8 cellular contexts compared by ENCODE assay signal in the genomic region with DNA sequence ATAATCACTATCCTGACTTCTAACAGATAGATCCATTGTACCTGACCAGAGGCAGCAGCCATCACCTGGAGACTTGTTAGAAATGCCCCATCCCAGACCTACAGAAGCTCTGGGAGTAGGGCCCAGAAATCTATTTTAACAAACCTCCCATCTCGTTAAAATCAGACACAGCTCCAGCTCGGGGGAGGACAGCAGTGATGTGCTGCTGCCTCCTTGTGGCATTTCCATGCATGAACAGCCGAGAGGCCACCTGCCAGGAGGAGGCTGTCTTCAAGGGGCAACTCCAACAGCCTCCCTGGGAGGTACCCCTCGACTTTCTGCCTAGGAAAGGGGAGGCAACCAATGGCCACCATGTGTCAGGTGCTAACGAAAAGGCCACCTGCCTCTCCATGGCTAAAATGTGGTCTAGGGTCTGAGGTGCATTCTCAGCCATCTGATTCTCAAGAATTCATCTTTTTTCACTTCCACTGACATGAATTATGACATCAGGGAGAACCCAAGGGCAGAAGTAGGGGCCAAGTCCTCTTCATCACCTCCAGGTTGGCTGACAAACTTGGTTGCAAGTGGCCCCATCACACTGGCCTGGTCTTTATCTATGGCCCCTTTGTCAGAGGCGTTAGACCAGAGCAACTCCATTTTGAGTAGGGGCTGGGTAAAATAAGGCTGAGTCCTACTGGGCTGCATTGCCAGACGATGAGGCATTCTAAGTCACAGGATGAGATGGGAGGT. TPM values are rescaled to one million over a fixed set of nuclear protein-coding genes. Genes with fewer than 3 reads are reported as not detected.
DNase-seq lines count a peak whose midpoint lies in the region; ATAC-seq, FAIRE-seq and TF ChIP-seq lines count a peak whose summit lies in the region.

No MANE protein-coding gene starts in this region.

- intact Hi-C loops in Right ventricle myocardium superior (cut with DNase I), result loop anchor here (1.0 kb wide), 1 partner anchor 48 kb away; no protein-coding TSS in a partner anchor

- peaks cover 24% of the 10 kb centered on the region for H3K4me1 Mint-ChIP-seq in activated naive CD8-positive, alpha-beta T cell treated with anti-CD3 and anti-CD28 coated beads for 36 hours
- H3K4me1 Mint-ChIP-seq in progenitor cell of endocrine pancreas (ENCODE audit: low read depth), result peaks cover 12% of the 10 kb centered on the region

- H3K36me3 Mint-ChIP-seq in activated naive CD8-positive, alpha-beta T cell treated with anti-CD3 and anti-CD28 coated beads for 36 hours, result peaks cover 4% of the 10 kb centered on the region
- H3K36me3 Mint-ChIP-seq in progenitor cell of endocrine pancreas (ENCODE audit: insufficient read depth), result peaks cover 1% of the 10 kb centered on the region

- DNase-seq in D341Med (ENCODE audit: low spot score), result peak; percentile 82
- peak; percentile 83 for DNase-seq in HT-29 (ENCODE audit: low spot score)
- peak; percentile 57 to 78 for DNase-seq in SJCRH30
- DNase-seq in activated naive CD8-positive, alpha-beta T cell treated with anti-CD3 and anti-CD28 coated beads for 36 hours, result peak; percentile 65
- peak; percentile 76 for DNase-seq in Right ventricle myocardium superior
- DNase-seq in progenitor cell of endocrine pancreas (ENCODE audit: low spot score, unreplicated experiment), result peak; percentile 46
- DNase-seq in H54 (ENCODE audit: insufficient read length, low spot score), result no peak

- H3K27ac Mint-ChIP-seq in activated naive CD8-positive, alpha-beta T cell treated with anti-CD3 and anti-CD28 coated beads for 36 hours, result peak overlapping the region; percentile 34
- no peak overlapping the region for H3K27ac Mint-ChIP-seq in progenitor cell of endocrine pancreas

- peak; percentile 59 for ATAC-seq in Right ventricle myocardium superior (ENCODE audit: poor library complexity)
- ATAC-seq in HG03432 (IDR thresholded peaks at IDR 0.05; ENCODE audit: unreplicated experiment), result no peak

- H3K9me3 Mint-ChIP-seq in activated naive CD8-positive, alpha-beta T cell treated with anti-CD3 and anti-CD28 coated beads for 36 hours, result peaks cover 5% of the 10 kb centered on the region
- H3K9me3 Mint-ChIP-seq in progenitor cell of endocrine pancreas (ENCODE audit: low read depth), result peaks cover 9% of the 10 kb centered on the region

- H3K4me1 ChIP-seq in SJCRH30, result peaks cover 6% of the 10 kb centered on the region

- peak; percentile 74 for TF ChIP-seq CTCF in progenitor cell of endocrine pancreas (IDR thresholded peaks at IDR 0.05; ENCODE audit: unreplicated experiment)

- H3K9me3 ChIP-seq in SJCRH30 (replicated peaks), result no peaks in the 10 kb centered on the region

- FAIRE-seq in H54 (lab: Jason Lieb, UNC), result no peak

- no peak for TF ChIP-seq POLR2A in H54 (IDR thresholded peaks at IDR 0.05; ENCODE audit: low read depth, low read length)

- H3K27ac ChIP-seq in SJCRH30, result no peak overlapping the region

- no peak overlapping the region for H3K4me3 ChIP-seq in SJCRH30

- no peak overlapping the region for H3K4me3 Mint-ChIP-seq in activated naive CD8-positive, alpha-beta T cell treated with anti-CD3 and anti-CD28 coated beads for 36 hours
- no peak overlapping the region for H3K4me3 Mint-ChIP-seq in progenitor cell of endocrine pancreas (ENCODE audit: low read depth)

- no peaks in the 10 kb centered on the region for H3K27me3 Mint-ChIP-seq in activated naive CD8-positive, alpha-beta T cell treated with anti-CD3 and anti-CD28 coated beads for 36 hours
- peaks cover 15% of the 10 kb centered on the region for H3K27me3 Mint-ChIP-seq in progenitor cell of endocrine pancreas

- H3K27me3 ChIP-seq in SJCRH30, result no peaks in the 10 kb centered on the region; the same call in 1 of the 2 replicates

- H3K36me3 ChIP-seq in SJCRH30, result no peaks in the 10 kb centered on the region

RNA-seq across cellular contexts. Expression of a gene that starts 12.2 kb away (rescaled TPM):
- not detected in 2 replicates for total RNA-seq in HT-29 (2014; rRNA removed; shearing (Covaris generic))
- total RNA-seq in SJCRH30 (2014; rRNA removed; shearing (Covaris generic)), result not detected in 2 replicates
- total RNA-seq in activated naive CD8-positive, alpha-beta T cell treated with anti-CD3 and anti-CD28 coated beads for 36 hours, result under 1 TPM; 0.31 to 0.48 TPM
- 0.19 TPM for total RNA-seq in Right ventricle myocardium superior
- 0.22 and 0.27 TPM in 2 replicates for total RNA-seq in progenitor cell of endocrine pancreas

RNA-seq across cellular contexts. Expression of a gene that starts 18.3 kb away (rescaled TPM):
- total RNA-seq in HT-29 (2014; rRNA removed; shearing (Covaris generic)), result not detected in 2 replicates
- total RNA-seq in SJCRH30 (2014; rRNA removed; shearing (Covaris generic)), result not detected in 2 replicates
- not detected for total RNA-seq in activated naive CD8-positive, alpha-beta T cell treated with anti-CD3 and anti-CD28 coated beads for 36 hours
- total RNA-seq in Right ventricle myocardium superior, result 15.8 TPM
- total RNA-seq in progenitor cell of endocrine pancreas, result not detected in 2 replicates

Comparison
In these comparisons a context has a peak if more than half of its experiments do, and no peak if none do; other contexts are left out.
1. RNA of a gene that starts 18.3 kb away (total RNA-seq): 15.8 TPM in Right ventricle myocardium superior (single experiment); not detected in activated naive CD8-positive, alpha-beta T cell treated with anti-CD3 and anti-CD28 coated beads for 36 hours, not detected in progenitor cell of endocrine pancreas, not detected in HT-29 and not detected in SJCRH30; every median in the first group is over 10 times any median in the second.